1 cellular context compared by ENCODE assay signal in genomic region chr17:44078412-44078811, GRCh38.
TF ChIP-seq lines count a peak whose summit lies in the region.

No MANE protein-coding gene starts in this region.

TF ChIP-seq in HepG2, 621 proteins besides CTCF, POLR2A, EP300 and RAD21:
- peak; percentile 88 for TF ChIP-seq AGO2 (optimal IDR thresholded peaks at IDR 0.05; ENCODE audit: low read depth, low read length)
- TF ChIP-seq SP140L (CRISPR knock-in tag; IDR thresholded peaks at IDR 0.05; ENCODE audit: borderline replicate concordance), result no peak
- TF ChIP-seq, protein P1, sequence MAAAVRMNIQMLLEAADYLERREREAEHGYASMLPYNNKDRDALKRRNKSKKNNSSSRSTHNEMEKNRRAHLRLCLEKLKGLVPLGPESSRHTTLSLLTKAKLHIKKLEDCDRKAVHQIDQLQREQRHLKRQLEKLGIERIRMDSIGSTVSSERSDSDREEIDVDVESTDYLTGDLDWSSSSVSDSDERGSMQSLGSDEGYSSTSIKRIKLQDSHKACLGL (CRISPR knock-in tag; IDR thresholded peaks at IDR 0.05), result no peak
- no peak for TF ChIP-seq ZNF205 (CRISPR knock-in tag; IDR thresholded peaks at IDR 0.05)
- peak; percentile 43; the same call in 1 of the 2 replicates for TF ChIP-seq RBFOX2 (IDR thresholded peaks at IDR 0.05; ENCODE audit: low read depth, low read length)
- TF ChIP-seq IKZF5 (CRISPR knock-in tag; IDR thresholded peaks at IDR 0.05), result no peak
- no peak for TF ChIP-seq ZMYM4 (CRISPR knock-in tag; IDR thresholded peaks at IDR 0.05)
- TF ChIP-seq MED8 (CRISPR knock-in tag; IDR thresholded peaks at IDR 0.05; ENCODE audit: insufficient replicate concordance), result no peak
- no peak for TF ChIP-seq CBX2 (IDR thresholded peaks at IDR 0.05; ENCODE audit: low read depth, low read length)
- no peak for TF ChIP-seq CBX2 (CRISPR knock-in tag; IDR thresholded peaks at IDR 0.05; ENCODE audit: low read depth)
- TF ChIP-seq ZNF260 (CRISPR knock-in tag; IDR thresholded peaks at IDR 0.05; ENCODE audit: borderline replicate concordance, low read depth), result no peak
- TF ChIP-seq, protein P2, sequence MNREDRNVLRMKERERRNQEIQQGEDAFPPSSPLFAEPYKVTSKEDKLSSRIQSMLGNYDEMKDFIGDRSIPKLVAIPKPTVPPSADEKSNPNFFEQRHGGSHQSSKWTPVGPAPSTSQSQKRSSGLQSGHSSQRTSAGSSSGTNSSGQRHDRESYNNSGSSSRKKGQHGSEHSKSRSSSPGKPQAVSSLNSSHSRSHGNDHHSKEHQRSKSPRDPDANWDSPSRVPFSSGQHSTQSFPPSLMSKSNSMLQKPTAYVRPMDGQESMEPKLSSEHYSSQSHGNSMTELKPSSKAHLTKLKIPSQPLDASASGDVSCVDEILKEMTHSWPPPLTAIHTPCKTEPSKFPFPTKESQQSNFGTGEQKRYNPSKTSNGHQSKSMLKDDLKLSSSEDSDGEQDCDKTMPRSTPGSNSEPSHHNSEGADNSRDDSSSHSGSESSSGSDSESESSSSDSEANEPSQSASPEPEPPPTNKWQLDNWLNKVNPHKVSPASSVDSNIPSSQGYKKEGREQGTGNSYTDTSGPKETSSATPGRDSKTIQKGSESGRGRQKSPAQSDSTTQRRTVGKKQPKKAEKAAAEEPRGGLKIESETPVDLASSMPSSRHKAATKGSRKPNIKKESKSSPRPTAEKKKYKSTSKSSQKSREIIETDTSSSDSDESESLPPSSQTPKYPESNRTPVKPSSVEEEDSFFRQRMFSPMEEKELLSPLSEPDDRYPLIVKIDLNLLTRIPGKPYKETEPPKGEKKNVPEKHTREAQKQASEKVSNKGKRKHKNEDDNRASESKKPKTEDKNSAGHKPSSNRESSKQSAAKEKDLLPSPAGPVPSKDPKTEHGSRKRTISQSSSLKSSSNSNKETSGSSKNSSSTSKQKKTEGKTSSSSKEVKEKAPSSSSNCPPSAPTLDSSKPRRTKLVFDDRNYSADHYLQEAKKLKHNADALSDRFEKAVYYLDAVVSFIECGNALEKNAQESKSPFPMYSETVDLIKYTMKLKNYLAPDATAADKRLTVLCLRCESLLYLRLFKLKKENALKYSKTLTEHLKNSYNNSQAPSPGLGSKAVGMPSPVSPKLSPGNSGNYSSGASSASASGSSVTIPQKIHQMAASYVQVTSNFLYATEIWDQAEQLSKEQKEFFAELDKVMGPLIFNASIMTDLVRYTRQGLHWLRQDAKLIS (CRISPR knock-in tag; IDR thresholded peaks at IDR 0.05), result no peak
- TF ChIP-seq CHD4 (IDR thresholded peaks at IDR 0.05; ENCODE audit: borderline replicate concordance, low read length), result no peak
- TF ChIP-seq MATR3 (CRISPR knock-in tag; IDR thresholded peaks at IDR 0.05), result 0 out of 2 replicates have a peak, but pooled peaks have one; percentile 70
- no peak for TF ChIP-seq EED (CRISPR knock-in tag; IDR thresholded peaks at IDR 0.05)
- TF ChIP-seq KMT2A (CRISPR knock-in tag; IDR thresholded peaks at IDR 0.05), result no peak
- TF ChIP-seq ONECUT2 (CRISPR knock-in tag; IDR thresholded peaks at IDR 0.05), result no peak
- no peak for TF ChIP-seq SMAD9 (CRISPR knock-in tag; IDR thresholded peaks at IDR 0.05)
- TF ChIP-seq CHCHD3 (CRISPR knock-in tag; IDR thresholded peaks at IDR 0.05), result no peak
- TF ChIP-seq ZNF883 (CRISPR knock-in tag; IDR thresholded peaks at IDR 0.05; ENCODE audit: not compliant biosample characterization), result no peak
- TF ChIP-seq, protein P3, sequence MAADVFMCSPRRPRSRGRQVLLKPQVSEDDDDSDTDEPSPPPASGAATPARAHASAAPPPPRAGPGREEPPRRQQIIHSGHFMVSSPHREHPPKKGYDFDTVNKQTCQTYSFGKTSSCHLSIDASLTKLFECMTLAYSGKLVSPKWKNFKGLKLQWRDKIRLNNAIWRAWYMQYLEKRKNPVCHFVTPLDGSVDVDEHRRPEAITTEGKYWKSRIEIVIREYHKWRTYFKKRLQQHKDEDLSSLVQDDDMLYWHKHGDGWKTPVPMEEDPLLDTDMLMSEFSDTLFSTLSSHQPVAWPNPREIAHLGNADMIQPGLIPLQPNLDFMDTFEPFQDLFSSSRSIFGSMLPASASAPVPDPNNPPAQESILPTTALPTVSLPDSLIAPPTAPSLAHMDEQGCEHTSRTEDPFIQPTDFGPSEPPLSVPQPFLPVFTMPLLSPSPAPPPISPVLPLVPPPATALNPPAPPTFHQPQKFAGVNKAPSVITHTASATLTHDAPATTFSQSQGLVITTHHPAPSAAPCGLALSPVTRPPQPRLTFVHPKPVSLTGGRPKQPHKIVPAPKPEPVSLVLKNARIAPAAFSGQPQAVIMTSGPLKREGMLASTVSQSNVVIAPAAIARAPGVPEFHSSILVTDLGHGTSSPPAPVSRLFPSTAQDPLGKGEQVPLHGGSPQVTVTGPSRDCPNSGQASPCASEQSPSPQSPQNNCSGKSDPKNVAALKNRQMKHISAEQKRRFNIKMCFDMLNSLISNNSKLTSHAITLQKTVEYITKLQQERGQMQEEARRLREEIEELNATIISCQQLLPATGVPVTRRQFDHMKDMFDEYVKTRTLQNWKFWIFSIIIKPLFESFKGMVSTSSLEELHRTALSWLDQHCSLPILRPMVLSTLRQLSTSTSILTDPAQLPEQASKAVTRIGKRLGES (CRISPR knock-in tag; IDR thresholded peaks at IDR 0.05; ENCODE audit: borderline replicate concordance), result no peak
- no peak for TF ChIP-seq MED13 (CRISPR knock-in tag; IDR thresholded peaks at IDR 0.05)
- TF ChIP-seq ZC3H4 (CRISPR knock-in tag; IDR thresholded peaks at IDR 0.05; ENCODE audit: borderline replicate concordance), result no peak
- TF ChIP-seq ZNF549 (CRISPR knock-in tag; IDR thresholded peaks at IDR 0.05), result no peak
- no peak for TF ChIP-seq ZNF652 (CRISPR knock-in tag; IDR thresholded peaks at IDR 0.05; ENCODE audit: borderline replicate concordance, low read depth)
- no peak for TF ChIP-seq ZNF441 (CRISPR knock-in tag; IDR thresholded peaks at IDR 0.05; ENCODE audit: borderline replicate concordance)
- TF ChIP-seq STAT6 (CRISPR knock-in tag; IDR thresholded peaks at IDR 0.05; ENCODE audit: borderline replicate concordance), result no peak
- peak; percentile 43; the same call in 1 of the 2 replicates for TF ChIP-seq ZNF274 (CRISPR knock-in tag; IDR thresholded peaks at IDR 0.05)
- TF ChIP-seq, protein P4, sequence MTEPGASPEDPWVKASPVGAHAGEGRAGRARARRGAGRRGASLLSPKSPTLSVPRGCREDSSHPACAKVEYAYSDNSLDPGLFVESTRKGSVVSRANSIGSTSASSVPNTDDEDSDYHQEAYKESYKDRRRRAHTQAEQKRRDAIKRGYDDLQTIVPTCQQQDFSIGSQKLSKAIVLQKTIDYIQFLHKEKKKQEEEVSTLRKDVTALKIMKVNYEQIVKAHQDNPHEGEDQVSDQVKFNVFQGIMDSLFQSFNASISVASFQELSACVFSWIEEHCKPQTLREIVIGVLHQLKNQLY (CRISPR knock-in tag; IDR thresholded peaks at IDR 0.05), result no peak
- TF ChIP-seq POLR2G (IDR thresholded peaks at IDR 0.05; ENCODE audit: low read depth, low read length), result no peak
- TF ChIP-seq JARID2 (CRISPR knock-in tag; IDR thresholded peaks at IDR 0.05; ENCODE audit: insufficient replicate concordance), result no peak
- TF ChIP-seq CENPBD1 (CRISPR knock-in tag; IDR thresholded peaks at IDR 0.05; ENCODE audit: borderline replicate concordance, low read depth), result no peak
- peak; percentile 73; the same call in 1 of the 2 replicates for TF ChIP-seq ZSCAN25 (CRISPR knock-in tag; IDR thresholded peaks at IDR 0.05)
- TF ChIP-seq XRCC5 (optimal IDR thresholded peaks at IDR 0.05; ENCODE audit: low read length), result no peak
- no peak for TF ChIP-seq ZZZ3 (CRISPR knock-in tag; IDR thresholded peaks at IDR 0.05; ENCODE audit: borderline replicate concordance)
- no peak for TF ChIP-seq ZFYVE20 (CRISPR knock-in tag; IDR thresholded peaks at IDR 0.05; ENCODE audit: borderline replicate concordance, low read depth)
- TF ChIP-seq ZNF446 (CRISPR knock-in tag; IDR thresholded peaks at IDR 0.05), result no peak
- TF ChIP-seq, protein P5, sequence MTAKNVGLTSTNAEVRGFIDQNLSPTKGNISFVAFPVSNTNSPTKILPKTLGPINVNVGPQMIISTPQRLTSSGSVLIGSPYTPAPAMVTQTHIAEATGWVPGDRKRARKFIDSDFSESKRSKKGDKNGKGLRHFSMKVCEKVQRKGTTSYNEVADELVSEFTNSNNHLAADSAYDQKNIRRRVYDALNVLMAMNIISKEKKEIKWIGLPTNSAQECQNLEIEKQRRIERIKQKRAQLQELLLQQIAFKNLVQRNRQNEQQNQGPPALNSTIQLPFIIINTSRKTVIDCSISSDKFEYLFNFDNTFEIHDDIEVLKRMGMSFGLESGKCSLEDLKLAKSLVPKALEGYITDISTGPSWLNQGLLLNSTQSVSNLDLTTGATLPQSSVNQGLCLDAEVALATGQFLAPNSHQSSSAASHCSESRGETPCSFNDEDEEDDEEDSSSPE (CRISPR knock-in tag; IDR thresholded peaks at IDR 0.05), result no peak
- TF ChIP-seq ZNF136 (CRISPR knock-in tag; IDR thresholded peaks at IDR 0.05; ENCODE audit: low read depth), result no peak
- no peak for TF ChIP-seq ZIK1 (CRISPR knock-in tag; IDR thresholded peaks at IDR 0.05; ENCODE audit: borderline replicate concordance, low read depth)
- no peak for TF ChIP-seq SMC3 (IDR thresholded peaks at IDR 0.05; ENCODE audit: low read length)
- 0 out of 2 replicates have a peak, but pooled peaks have one; percentile 18 for TF ChIP-seq MXD3 (CRISPR knock-in tag; IDR thresholded peaks at IDR 0.05)
- no peak for TF ChIP-seq ZBTB44 (CRISPR knock-in tag; IDR thresholded peaks at IDR 0.05)
- no peak for TF ChIP-seq ZNF468 (CRISPR knock-in tag; IDR thresholded peaks at IDR 0.05)
- TF ChIP-seq NKX3-1 (CRISPR knock-in tag; IDR thresholded peaks at IDR 0.05), result no peak
- TF ChIP-seq SOX13 (IDR thresholded peaks at IDR 0.05), result no peak
- TF ChIP-seq SOX13 (CRISPR knock-in tag; conservative IDR thresholded peaks at IDR 0.05 in 1 of 2, IDR thresholded peaks at IDR 0.05 in 1 of 2), result no peak
- no peak for TF ChIP-seq ZNF777 (CRISPR knock-in tag; IDR thresholded peaks at IDR 0.05)
- TF ChIP-seq ZNF768 (CRISPR knock-in tag; IDR thresholded peaks at IDR 0.05), result no peak
- TF ChIP-seq E2F5 (CRISPR knock-in tag; conservative IDR thresholded peaks at IDR 0.05), result no peak
- TF ChIP-seq, protein P6, sequence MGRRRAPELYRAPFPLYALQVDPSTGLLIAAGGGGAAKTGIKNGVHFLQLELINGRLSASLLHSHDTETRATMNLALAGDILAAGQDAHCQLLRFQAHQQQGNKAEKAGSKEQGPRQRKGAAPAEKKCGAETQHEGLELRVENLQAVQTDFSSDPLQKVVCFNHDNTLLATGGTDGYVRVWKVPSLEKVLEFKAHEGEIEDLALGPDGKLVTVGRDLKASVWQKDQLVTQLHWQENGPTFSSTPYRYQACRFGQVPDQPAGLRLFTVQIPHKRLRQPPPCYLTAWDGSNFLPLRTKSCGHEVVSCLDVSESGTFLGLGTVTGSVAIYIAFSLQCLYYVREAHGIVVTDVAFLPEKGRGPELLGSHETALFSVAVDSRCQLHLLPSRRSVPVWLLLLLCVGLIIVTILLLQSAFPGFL (CRISPR knock-in tag; IDR thresholded peaks at IDR 0.05), result no peak
- no peak for TF ChIP-seq ZNF605 (CRISPR knock-in tag; IDR thresholded peaks at IDR 0.05)
